8 cellular contexts compared by ENCODE assay signal in the genomic region with DNA sequence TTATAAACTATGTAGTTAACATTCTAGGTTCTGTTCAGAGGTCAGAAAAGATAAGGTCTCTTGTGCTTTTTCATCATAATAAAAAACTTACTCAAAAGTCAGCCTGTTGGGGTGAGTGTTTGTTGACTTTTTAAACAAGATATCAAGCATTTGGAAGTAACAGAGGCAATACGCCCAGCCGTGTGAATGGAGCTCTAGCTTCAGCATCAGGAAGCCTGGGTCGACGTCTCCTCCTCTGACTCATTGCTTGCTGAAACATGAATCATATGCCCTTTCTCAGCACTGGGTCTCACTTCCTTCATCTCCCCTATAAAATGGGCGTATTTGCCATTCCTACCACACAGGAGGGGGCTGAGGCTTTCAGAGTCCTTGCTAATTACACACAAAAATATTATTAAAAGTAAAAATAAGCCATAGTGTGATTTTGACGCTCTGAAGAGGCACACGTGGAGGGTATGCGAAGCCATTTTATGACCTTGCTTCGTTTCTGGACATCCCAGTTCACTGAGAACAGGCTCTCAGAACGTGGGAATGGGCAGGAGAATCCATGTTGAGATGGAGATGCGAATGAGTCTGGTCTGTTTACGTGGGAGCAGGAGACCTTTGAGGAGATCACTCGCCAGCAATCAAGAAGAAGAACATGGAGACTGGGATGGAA.
DNase-seq lines count a peak whose midpoint lies in the region.

No MANE protein-coding gene starts in this region.

- H3K4me1 Mint-ChIP-seq in activated CD4-positive, alpha-beta T cell treated with anti-CD3 and anti-CD28 coated beads, Interleukin-2, amount 10 ng/mL, durations not matched to agents 7 days and 5 days, result peaks cover 21% of the 10 kb centered on the region
- peaks cover 42% of the 10 kb centered on the region for H3K4me1 Mint-ChIP-seq in activated naive CD4-positive, alpha-beta T cell treated with anti-CD3 and anti-CD28 coated beads for 36 hours (ENCODE audit: low read depth)

- H3K36me3 Mint-ChIP-seq in activated CD4-positive, alpha-beta T cell treated with anti-CD3 and anti-CD28 coated beads, Interleukin-2, amount 10 ng/mL, durations not matched to agents 7 days and 5 days (ENCODE audit: low read depth), result no peaks in the 10 kb centered on the region
- no peaks in the 10 kb centered on the region for H3K36me3 Mint-ChIP-seq in activated naive CD4-positive, alpha-beta T cell treated with anti-CD3 and anti-CD28 coated beads for 36 hours (ENCODE audit: low read depth)

- intact Hi-C loops in activated naive CD4-positive, alpha-beta T cell treated with anti-CD3 and anti-CD28 coated beads for 36 hours (cut with micrococcal nuclease), result loop anchor here (1.0 to 5.0 kb wide), 13 partner anchors 34 to 1634 kb away; no protein-coding TSS in a partner anchor

- no peaks in the 10 kb centered on the region for H3K9me3 Mint-ChIP-seq in activated CD4-positive, alpha-beta T cell treated with anti-CD3 and anti-CD28 coated beads, Interleukin-2, amount 10 ng/mL, durations not matched to agents 7 days and 5 days
- no peaks in the 10 kb centered on the region for H3K9me3 Mint-ChIP-seq in activated naive CD4-positive, alpha-beta T cell treated with anti-CD3 and anti-CD28 coated beads for 36 hours

- H3K27me3 Mint-ChIP-seq in activated CD4-positive, alpha-beta T cell treated with anti-CD3 and anti-CD28 coated beads, Interleukin-2, amount 10 ng/mL, durations not matched to agents 7 days and 5 days, result peaks cover 9% of the 10 kb centered on the region
- H3K27me3 Mint-ChIP-seq in activated naive CD4-positive, alpha-beta T cell treated with anti-CD3 and anti-CD28 coated beads for 36 hours (ENCODE audit: low read depth), result peaks cover 10% of the 10 kb centered on the region

- POLR2A ChIA-PET in activated CD4-positive, alpha-beta T cell treated with anti-CD3 and anti-CD28 coated beads, Interleukin-2, amount 10 ng/mL, durations not matched to agents 7 days and 5 days (lab: Charles Lee), result no interaction called here

- DNase-seq in activated CD4-positive, alpha-beta T cell treated with anti-CD3 and anti-CD28 coated beads for 24 hours (ENCODE audit: low read depth in 2 of 2), result peak; percentile 13 to 40
- no peak for DNase-seq in activated CD4-positive, alpha-beta T cell treated with anti-CD3 and anti-CD28 coated beads, Interleukin-2, amount 10 ng/mL, durations not matched to agents 7 days and 5 days
- peak; percentile 78 for DNase-seq in activated naive CD4-positive, alpha-beta T cell treated with anti-CD3 and anti-CD28 coated beads for 36 hours
- DNase-seq in iris pigment epithelial cell (ENCODE audit: low read depth), result peak; percentile 99
- DNase-seq in stimulated activated CD4-positive, alpha-beta T cell treated with anti-CD3 and anti-CD28 coated beads, Interleukin-4, amount 100 ng/mL, for 4 hours, result peak; percentile 33 to 57
- DNase-seq in NCI-H510A (lab: John Stamatoyannopoulos, UW), result no peak
- no peak for DNase-seq in NCI-H1092 treated with DMSO at 0.1 percent for 48 hours (lab: John Stamatoyannopoulos, UW)
- no peak for DNase-seq in globus pallidus (ENCODE audit: low spot score)

- H3K4me3 Mint-ChIP-seq in activated CD4-positive, alpha-beta T cell treated with anti-CD3 and anti-CD28 coated beads, Interleukin-2, amount 10 ng/mL, durations not matched to agents 7 days and 5 days, result no peak overlapping the region
- no peak overlapping the region for H3K4me3 Mint-ChIP-seq in activated naive CD4-positive, alpha-beta T cell treated with anti-CD3 and anti-CD28 coated beads for 36 hours

- no peak overlapping the region for H3K27ac Mint-ChIP-seq in activated CD4-positive, alpha-beta T cell treated with anti-CD3 and anti-CD28 coated beads, Interleukin-2, amount 10 ng/mL, durations not matched to agents 7 days and 5 days
- H3K27ac Mint-ChIP-seq in activated naive CD4-positive, alpha-beta T cell treated with anti-CD3 and anti-CD28 coated beads for 36 hours, result peak overlapping the region; percentile 76

- CTCF ChIA-PET in activated CD4-positive, alpha-beta T cell treated with anti-CD3 and anti-CD28 coated beads, Interleukin-2, amount 10 ng/mL, durations not matched to agents 7 days and 5 days (lab: Charles Lee), result interaction anchor here (1.5 to 7.7 kb wide), 2 partner anchors 91 to 1214 kb away, joined by 5 to 182 read pairs; no protein-coding TSS in a partner anchor
- CTCF ChIA-PET in activated naive CD4-positive, alpha-beta T cell treated with anti-CD3 and anti-CD28 coated beads for 36 hours (lab: Charles Lee), result interaction anchor here (0.6 to 8.5 kb wide), 6 partner anchors 37 to 1212 kb away, joined by 3 to 245 read pairs (median 4); no protein-coding TSS in a partner anchor

Comparison
In these comparisons a context has a peak if more than half of its experiments do, and no peak if none do; other contexts are left out.
1. DNase-seq: peak in activated CD4-positive, alpha-beta T cell treated with anti-CD3 and anti-CD28 coated beads for 24 hours (2 of 2), activated naive CD4-positive, alpha-beta T cell treated with anti-CD3 and anti-CD28 coated beads for 36 hours (single experiment), iris pigment epithelial cell (single experiment) and stimulated activated CD4-positive, alpha-beta T cell treated with anti-CD3 and anti-CD28 coated beads, Interleukin-4, amount 100 ng/mL, for 4 hours (2 of 2); none in activated CD4-positive, alpha-beta T cell treated with anti-CD3 and anti-CD28 coated beads, Interleukin-2, amount 10 ng/mL, durations not matched to agents 7 days and 5 days (single experiment), NCI-H510A (single experiment), NCI-H1092 treated with DMSO at 0.1 percent for 48 hours (single experiment) and globus pallidus (single experiment).